In the genomic region with DNA sequence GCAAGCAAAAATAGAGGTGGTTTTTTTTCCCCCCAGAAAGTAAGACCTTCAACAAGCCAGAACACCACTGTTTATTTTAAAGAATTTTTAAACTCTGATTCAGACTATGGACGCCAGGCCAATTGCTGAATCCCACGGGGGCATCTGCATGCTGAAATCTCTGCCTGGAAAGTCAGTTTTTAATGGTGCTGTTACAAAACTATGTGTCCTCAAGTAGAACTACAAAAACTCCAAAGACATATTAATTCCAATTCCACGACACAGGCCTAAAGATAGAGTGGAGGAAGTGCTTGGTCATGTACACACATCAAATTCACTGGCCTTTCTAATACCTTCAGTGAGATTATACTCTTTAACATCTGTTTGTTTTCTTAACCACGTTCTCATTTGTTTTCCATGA, we compare ENCODE assay signal across 15 cellular contexts.
DNase-seq lines count a peak whose midpoint lies in the region; ATAC-seq, FAIRE-seq and TF ChIP-seq lines count a peak whose summit lies in the region.
"Had no signal": no experiment of that assay in that cellular context is flagged by ENCODE, and none has a peak within 500 bp of the region (broad histone marks: within the 10 kb centered on the region; RNA-seq: fewer than 3 reads in every experiment).

No MANE protein-coding gene starts in this region.

- FAIRE-seq in kidney (lab: Jason Lieb, UNC), result no peak
- FAIRE-seq: A204.1 had no signal

- intact Hi-C loops in kidney (cut with DNase I), result no loop called here

- H3K27ac Mint-ChIP-seq in T-helper 2 cell treated with Interferon-gamma antibody and Interleukin-4, amounts not matched to agents 5 μg/mL and 100 μg/mL, for 36 hours, result peak overlapping the region; percentile 92
- H3K27ac Mint-ChIP-seq: memory B cell had no signal

- H3K4me3 ChIP-seq in kidney (ENCODE audit: low read length in 2 of 2), result no peak overlapping the region
- H3K4me3 ChIP-seq: upper lobe of left lung had no signal

- no peak for ATAC-seq in GM18870 (IDR thresholded peaks at IDR 0.05; ENCODE audit: unreplicated experiment)

- peaks cover 41% of the 10 kb centered on the region for H3K4me1 Mint-ChIP-seq in T-helper 2 cell treated with Interferon-gamma antibody and Interleukin-4, amounts not matched to agents 5 μg/mL and 100 μg/mL, for 36 hours (ENCODE audit: low read depth)

- TF ChIP-seq CTCF in kidney (IDR thresholded peaks at IDR 0.05; ENCODE audit: borderline replicate concordance, extremely low read depth, insufficient read depth), result no peak

- peaks cover 6% of the 10 kb centered on the region for H3K27me3 Mint-ChIP-seq in T-helper 2 cell treated with Interferon-gamma antibody and Interleukin-4, amounts not matched to agents 5 μg/mL and 100 μg/mL, for 36 hours (ENCODE audit: low read depth)
- H3K27me3 Mint-ChIP-seq: memory B cell had no signal

- peak overlapping the region; percentile 63 for H3K4me3 Mint-ChIP-seq in T-helper 2 cell treated with Interferon-gamma antibody and Interleukin-4, amounts not matched to agents 5 μg/mL and 100 μg/mL, for 36 hours
- H3K4me3 Mint-ChIP-seq: memory B cell had no signal

- peak overlapping the region in 1 of 2 donors; percentile 63 for H3K27ac ChIP-seq in kidney (ENCODE audit: low read depth in 2 of 2, low read length in 2 of 2)

- no peak overlapping the region for H3K9ac ChIP-seq in kidney (ENCODE audit: low read length in 2 of 2)

- H3K36me3 Mint-ChIP-seq in T-helper 2 cell treated with Interferon-gamma antibody and Interleukin-4, amounts not matched to agents 5 μg/mL and 100 μg/mL, for 36 hours (ENCODE audit: low read depth), result peaks cover 17% of the 10 kb centered on the region
- H3K36me3 Mint-ChIP-seq: memory B cell had no signal

- DNase-seq in T-helper 2 cell treated with Interferon-gamma antibody and Interleukin-4, amounts not matched to agents 5 μg/mL and 100 μg/mL, for 36 hours (ENCODE audit: low spot score), result no peak
- DNase-seq in T-helper 2 cell, result no peak
- peak; percentile 69 for DNase-seq in brain pericyte (ENCODE audit: low read depth, low spot score)
- DNase-seq in kidney, result peak; percentile 73
- peak; percentile 87 for DNase-seq in stromal cell of bone marrow (ENCODE audit: low read depth)
- no peak for DNase-seq in NCI-H510A treated with DMSO at 0.1 percent for 48 hours (lab: John Stamatoyannopoulos, UW)
- DNase-seq in C1 segment of cervical spinal cord (lab: John Stamatoyannopoulos, UW), result no peak
- DNase-seq: activated effector memory CD4-positive, alpha-beta T cell treated with anti-CD3 and anti-CD28 coated beads, Interleukin-2, amount 50 U/mL, for 16 hours; erythroblast; NCI-H82; stimulated activated CD4-positive, alpha-beta T cell treated with anti-CD3 and anti-CD28 coated beads, Interleukin-4, amount 100 ng/mL, for 1 hour; upper lobe of left lung had no signal

- H3K9me3 Mint-ChIP-seq in T-helper 2 cell treated with Interferon-gamma antibody and Interleukin-4, amounts not matched to agents 5 μg/mL and 100 μg/mL, for 36 hours, result peaks cover 7% of the 10 kb centered on the region
- H3K9me3 Mint-ChIP-seq: memory B cell had no signal

- no peaks in the 10 kb centered on the region for H3K4me1 ChIP-seq in kidney (ENCODE audit: control insufficient read depth in 1 of 2, insufficient read depth in 1 of 2, low read depth in 1 of 2, low read length in 2 of 2)
- H3K4me1 ChIP-seq: upper lobe of left lung had no signal

- H3K9me3 ChIP-seq in kidney (ENCODE audit: control insufficient read depth in 1 of 2, low read length in 2 of 2), result no peaks in the 10 kb centered on the region
- H3K9me3 ChIP-seq: upper lobe of left lung had no signal

- no peaks in the 10 kb centered on the region for H3K36me3 ChIP-seq in kidney (ENCODE audit: control insufficient read depth in 1 of 2, insufficient read depth in 2 of 2, low read length in 2 of 2)
- H3K36me3 ChIP-seq: upper lobe of left lung had no signal

Comparison
In these comparisons a context has a peak if more than half of its experiments do, and no peak if none do; other contexts are left out.
1. DNase-seq: peak in brain pericyte (single experiment), kidney (single experiment) and stromal cell of bone marrow (single experiment); none in T-helper 2 cell treated with Interferon-gamma antibody and Interleukin-4, amounts not matched to agents 5 μg/mL and 100 μg/mL, for 36 hours (single experiment), T-helper 2 cell (0 of 5), NCI-H510A treated with DMSO at 0.1 percent for 48 hours (single experiment) and C1 segment of cervical spinal cord (0 of 14).